Comparison of ENCODE assay signal across 28 cellular contexts in genomic region chr2:52356560-52356959, GRCh38.
DNase-seq lines count a peak whose midpoint lies in the region; ATAC-seq, FAIRE-seq and TF ChIP-seq lines count a peak whose summit lies in the region.
"Had no signal": no experiment of that assay in that cellular context is flagged by ENCODE, and none has a peak within 500 bp of the region (broad histone marks: within the 10 kb centered on the region; RNA-seq: fewer than 3 reads in every experiment).

No MANE protein-coding gene starts in this region.

- no peaks in the 10 kb centered on the region for H3K27me3 Mint-ChIP-seq in astrocyte (ENCODE audit: low read depth, unreplicated experiment)
- H3K27me3 Mint-ChIP-seq in stimulated activated memory B cell treated with anti-CD40 and anti-IgM and Interleukin-4, amounts not matched to agents 10 μg/mL and 1 μg/mL and 100 μg/mL, for 72 hours, result no peaks in the 10 kb centered on the region
- H3K27me3 Mint-ChIP-seq: CD4-positive, CD25-positive, alpha-beta regulatory T cell had no signal

- peaks cover 4% of the 10 kb centered on the region for H3K4me1 Mint-ChIP-seq in astrocyte (ENCODE audit: low read depth, unreplicated experiment)
- H3K4me1 Mint-ChIP-seq in stimulated activated memory B cell treated with anti-CD40 and anti-IgM and Interleukin-4, amounts not matched to agents 10 μg/mL and 1 μg/mL and 100 μg/mL, for 72 hours, result no peaks in the 10 kb centered on the region
- H3K4me1 Mint-ChIP-seq: CD4-positive, CD25-positive, alpha-beta regulatory T cell had no signal

- H3K9me3 ChIP-seq in AG04450 (ENCODE audit: control insufficient read depth, insufficient read depth, low read length) (peaks cover 5% of the 10 kb centered on the region), astrocyte (ENCODE audit: insufficient read depth, low read depth, low read length) (no peaks in the 10 kb centered on the region), osteoblast (ENCODE audit: low read depth, low read length) (no peaks in the 10 kb centered on the region)
- H3K9me3 ChIP-seq: SJCRH30 had no signal

- no peak overlapping the region for H3K4me3 Mint-ChIP-seq in astrocyte (ENCODE audit: unreplicated experiment)
- H3K4me3 Mint-ChIP-seq in stimulated activated memory B cell treated with anti-CD40 and anti-IgM and Interleukin-4, amounts not matched to agents 10 μg/mL and 1 μg/mL and 100 μg/mL, for 72 hours, result no peak overlapping the region
- H3K4me3 Mint-ChIP-seq: CD4-positive, CD25-positive, alpha-beta regulatory T cell had no signal

- H3K4me1 ChIP-seq in astrocyte (ENCODE audit: insufficient read depth, low read length) (no peaks in the 10 kb centered on the region), osteoblast (ENCODE audit: insufficient read depth, low read length) (no peaks in the 10 kb centered on the region)
- H3K4me1 ChIP-seq: SJCRH30 had no signal

- FAIRE-seq in astrocyte (lab: Jason Lieb, UNC), result no peak
- FAIRE-seq: GM12892 had no signal

- H3K27me3 ChIP-seq in AG04450 (ENCODE audit: control insufficient read depth, insufficient read depth, low read length) (no peaks in the 10 kb centered on the region), astrocyte (ENCODE audit: insufficient read depth, low read length) (no peaks in the 10 kb centered on the region), osteoblast (ENCODE audit: insufficient read depth, low read length) (no peaks in the 10 kb centered on the region)
- H3K27me3 ChIP-seq: BLaER1, SJCRH30 had no signal

- H3K4me3 ChIP-seq in AG04450 (ENCODE audit: low read depth, low read length), result no peak overlapping the region
- H3K4me3 ChIP-seq in astrocyte (ENCODE audit: insufficient read depth, low read depth, low read length), result no peak overlapping the region
- H3K4me3 ChIP-seq in osteoblast (ENCODE audit: insufficient read depth, low read length), result no peak overlapping the region
- H3K4me3 ChIP-seq: BLaER1, GM23248, SJCRH30 had no signal

- DNase-seq in AG04450 (ENCODE audit: low read depth, low spot score) (peak; percentile 29), astrocyte (ENCODE audit: low read depth) (peak; percentile 30), iris pigment epithelial cell (ENCODE audit: low read depth) (peak; percentile 39), osteoblast (ENCODE audit: insufficient read length, low spot score, missing footprints) (no peak), Right ventricle myocardium superior (no peak)
- DNase-seq: 8988T; CD4-positive, CD25-positive, alpha-beta regulatory T cell; DMS153; DND-41; GM23248; H7; MM.1S; NCI-H1048; NCI-H1417; NCI-H1694 treated with DMSO at 0.1 percent for 48 hours; NCI-H2081; NCI-H226; NCI-H510A; NCI-H774; NK-92 treated with Interleukin-12 subunit alpha and Interleukin-12 subunit beta, amount 100 ng/mL, for 24 hours; PC-3; SJCRH30 had no signal

- no peak overlapping the region for H3K9ac ChIP-seq in astrocyte (ENCODE audit: low read length)
- H3K9ac ChIP-seq: BLaER1, GM23248, KMS-11 had no signal

- no peak for ATAC-seq in stimulated activated memory B cell treated with anti-CD40 and anti-IgM and Interleukin-4, amounts not matched to agents 10 μg/mL and 1 μg/mL and 100 μg/mL, for 72 hours
- ATAC-seq in HG02938 (IDR thresholded peaks at IDR 0.05; ENCODE audit: unreplicated experiment) (no peak), Right ventricle myocardium superior (ENCODE audit: poor library complexity) (no peak)
- ATAC-seq: PC-3, SK-N-SH treated with all-trans-retinoic acid at 6 μM for 48 hours had no signal

- POLR2A ChIA-PET in AG04450 (lab: Yijun Ruan, JAX), result no interaction called here

- H3K4me2 ChIP-seq in astrocyte (ENCODE audit: low read length) (no peak overlapping the region), osteoblast (ENCODE audit: insufficient read depth, low read length) (no peak overlapping the region)
- H3K4me2 ChIP-seq: BLaER1, KMS-11 had no signal

- no peaks in the 10 kb centered on the region for H3K79me2 ChIP-seq in astrocyte (ENCODE audit: insufficient read depth, low read length)
- no peaks in the 10 kb centered on the region for H3K79me2 ChIP-seq in osteoblast (ENCODE audit: insufficient read depth, low read length)

- peak overlapping the region; percentile 0 for H3K27ac Mint-ChIP-seq in astrocyte (ENCODE audit: unreplicated experiment)
- no peak overlapping the region for H3K27ac Mint-ChIP-seq in stimulated activated memory B cell treated with anti-CD40 and anti-IgM and Interleukin-4, amounts not matched to agents 10 μg/mL and 1 μg/mL and 100 μg/mL, for 72 hours
- H3K27ac Mint-ChIP-seq: CD4-positive, CD25-positive, alpha-beta regulatory T cell had no signal

- H2AFZ ChIP-seq in astrocyte (ENCODE audit: low read depth, low read length) (peak overlapping the region; percentile 3), osteoblast (ENCODE audit: low read length) (peak overlapping the region; percentile 57)
- H2AFZ ChIP-seq: GM23248 had no signal

- H3K36me3 Mint-ChIP-seq in astrocyte (ENCODE audit: low read depth, unreplicated experiment), result no peaks in the 10 kb centered on the region
- no peaks in the 10 kb centered on the region for H3K36me3 Mint-ChIP-seq in stimulated activated memory B cell treated with anti-CD40 and anti-IgM and Interleukin-4, amounts not matched to agents 10 μg/mL and 1 μg/mL and 100 μg/mL, for 72 hours
- H3K36me3 Mint-ChIP-seq: CD4-positive, CD25-positive, alpha-beta regulatory T cell had no signal

- TF ChIP-seq CTCF in AG04450 (IDR thresholded peaks at IDR 0.05; ENCODE audit: low read depth, low read length), result no peak
- TF ChIP-seq CTCF in astrocyte (IDR thresholded peaks at IDR 0.05; ENCODE audit: insufficient read depth, low read depth, low read length), result no peak
- no peak for TF ChIP-seq CTCF in osteoblast (IDR thresholded peaks at IDR 0.05; ENCODE audit: extremely low read depth, low read depth, low read length)

- H3K27ac ChIP-seq in AG04450 (ENCODE audit: low read depth, low read length), result no peak overlapping the region
- no peak overlapping the region for H3K27ac ChIP-seq in astrocyte (ENCODE audit: low read depth, low read length)
- no peak overlapping the region for H3K27ac ChIP-seq in osteoblast (ENCODE audit: low read depth, low read length)
- H3K27ac ChIP-seq: BLaER1, GM23248, KMS-11, SJCRH30 had no signal

- intact Hi-C loops in Right ventricle myocardium superior (cut with DNase I), result no loop called here

- H3K36me3 ChIP-seq in astrocyte (ENCODE audit: insufficient read depth, low read length) (no peaks in the 10 kb centered on the region), osteoblast (ENCODE audit: insufficient read depth, low read length) (no peaks in the 10 kb centered on the region)
- H3K36me3 ChIP-seq: BLaER1, SJCRH30 had no signal

- CTCF ChIA-PET in AG04450 (lab: Charles Lee), result no interaction called here

- H3K9me3 Mint-ChIP-seq in astrocyte (ENCODE audit: unreplicated experiment), result peaks cover 9% of the 10 kb centered on the region
- peaks cover 5% of the 10 kb centered on the region for H3K9me3 Mint-ChIP-seq in stimulated activated memory B cell treated with anti-CD40 and anti-IgM and Interleukin-4, amounts not matched to agents 10 μg/mL and 1 μg/mL and 100 μg/mL, for 72 hours

- H4K20me1 ChIP-seq in astrocyte (ENCODE audit: insufficient read depth, low read length), result no peaks in the 10 kb centered on the region
- H4K20me1 ChIP-seq in osteoblast (ENCODE audit: insufficient read depth, low read length), result no peaks in the 10 kb centered on the region
- H4K20me1 ChIP-seq: BLaER1 had no signal

Comparison
In these comparisons a context has a peak if more than half of its experiments do, and no peak if none do; other contexts are left out.
1. DNase-seq: peak in AG04450 (single experiment), astrocyte (single experiment) and iris pigment epithelial cell (single experiment); none in osteoblast (single experiment) and Right ventricle myocardium superior (single experiment).